In the genomic region with DNA sequence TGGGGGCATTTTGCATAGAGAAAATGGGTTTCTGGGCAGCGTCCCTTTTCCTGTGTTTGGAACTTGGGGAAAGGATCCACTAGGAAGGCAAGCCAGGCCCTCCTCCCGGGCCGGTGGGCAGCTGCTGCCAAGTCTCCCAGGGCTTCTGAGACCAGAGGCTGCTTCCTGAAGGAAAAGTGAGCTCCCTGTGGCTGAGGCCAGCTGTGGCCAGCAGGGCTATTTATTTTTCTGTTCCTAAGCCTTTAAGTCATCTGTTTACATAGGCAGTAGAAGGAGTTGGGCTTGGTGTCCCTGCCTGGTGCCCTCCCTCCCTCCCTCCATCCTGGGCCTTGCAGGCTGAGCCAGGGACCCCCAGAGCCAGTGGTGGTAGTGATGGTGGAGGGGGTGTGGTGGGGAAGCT, we compare ENCODE assay signal across 11 cellular contexts.
A peak's percentile ranks its signal among the peaks of the same experiment; 100 is the strongest.
DNase-seq lines count a peak whose midpoint lies in the region; ATAC-seq and TF ChIP-seq lines count a peak whose summit lies in the region.
"Had no signal": no experiment of that assay in that cellular context is flagged by ENCODE, and none has a peak within 500 bp of the region (broad histone marks: within the 10 kb centered on the region; RNA-seq: fewer than 3 reads in every experiment).

No MANE protein-coding gene starts in this region.

- no peaks in the 10 kb centered on the region for H3K27me3 ChIP-seq in PC-3 (ENCODE audit: low read length)

- H3K4me1 ChIP-seq in PC-3 (ENCODE audit: insufficient read depth, low read length), result peaks cover 37% of the 10 kb centered on the region

- intact Hi-C loops in PC-3 (cut with micrococcal nuclease) (no loop called here), posterior vena cava (cut with DNase I) (no loop called here)

- no peak overlapping the region for H3K4me2 ChIP-seq in PC-3 (ENCODE audit: low read length)

- no peak overlapping the region for H3K27ac ChIP-seq in PC-3 (ENCODE audit: low read length)

- H2AFZ ChIP-seq in PC-3 (ENCODE audit: low read length), result no peak overlapping the region

- CTCF ChIA-PET in PC-3 (lab: Charles Lee), result interaction anchor here (0.6 to 1.0 kb wide), 2 partner anchors 35 to 56 kb away, joined by 3 read pairs; no protein-coding TSS in a partner anchor

- no peaks in the 10 kb centered on the region for H3K9me3 ChIP-seq in PC-3 (ENCODE audit: low read length)

- no peak overlapping the region for H3K4me3 ChIP-seq in PC-3 (ENCODE audit: low read length)

- BruUV-seq in PC-3 (replicated peaks; lab: Mats Ljungman, UMichigan), result no TSS peak

- H4K20me1 ChIP-seq in PC-3 (ENCODE audit: low read length), result no peaks in the 10 kb centered on the region

- ATAC-seq in PC-3, result peak; percentile 70
- ATAC-seq in HG02642 (IDR thresholded peaks at IDR 0.05; ENCODE audit: poor library complexity, unreplicated experiment), result no peak
- ATAC-seq in HG03175 (IDR thresholded peaks at IDR 0.05; ENCODE audit: unreplicated experiment), result no peak

- DNase-seq in Daoy (ENCODE audit: low read depth), result peak; percentile 57
- DNase-seq in PC-3, result peak; percentile 73
- peak; percentile 74 for DNase-seq in fibroblast of gingiva (ENCODE audit: low read depth)
- DNase-seq in posterior vena cava (ENCODE audit: low spot score), result peak; percentile 73
- DNase-seq in NCI-H526 treated with DMSO at 0.1 percent for 48 hours (lab: John Stamatoyannopoulos, UW), result no peak
- DNase-seq in COLO829 (ENCODE audit: low spot score), result no peak
- DNase-seq: activated naive CD4-positive, alpha-beta T cell; mesendoderm; NCI-H146 had no signal

- H3K9ac ChIP-seq in PC-3 (ENCODE audit: low read length), result no peak overlapping the region

- no peaks in the 10 kb centered on the region for H3F3A ChIP-seq in PC-3 (ENCODE audit: low read length, unreplicated experiment)

- no peaks in the 10 kb centered on the region for H3K36me3 ChIP-seq in PC-3 (ENCODE audit: low read depth, low read length)

- H3K9me2 ChIP-seq in PC-3 (replicated peaks; ENCODE audit: low read length), result no peaks in the 10 kb centered on the region

- no peaks in the 10 kb centered on the region for H3K79me2 ChIP-seq in PC-3 (ENCODE audit: low read length)

- TF ChIP-seq CTCF in PC-3 (conservative IDR thresholded peaks at IDR 0.05; ENCODE audit: low read depth, low read length), result no peak; the same call in 1 of the 2 replicates

- POLR2A ChIA-PET in PC-3 (lab: Charles Lee; ENCODE audit: unreplicated experiment), result interaction anchor here (0.5 to 0.6 kb wide), 2 partner anchors 15 to 183 kb away, joined by 3 to 5 read pairs; no protein-coding TSS in a partner anchor

Comparison
In these comparisons a context has a peak if more than half of its experiments do, and no peak if none do; other contexts are left out.
1. DNase-seq: peak in Daoy (single experiment), PC-3 (single experiment), fibroblast of gingiva (single experiment) and posterior vena cava (single experiment); none in NCI-H526 treated with DMSO at 0.1 percent for 48 hours (single experiment) and COLO829 (single experiment).